Comparison of ENCODE assay signal across 8 cellular contexts in genomic region chr22:36384766-36385400, GRCh38. TPM values are rescaled to one million over a fixed set of nuclear protein-coding genes. Genes with fewer than 3 reads are reported as not detected.
DNase-seq lines count a peak whose midpoint lies in the region; ATAC-seq and TF ChIP-seq lines count a peak whose summit lies in the region.

No MANE protein-coding gene starts in this region.

- ATAC-seq in heart left ventricle, result no peak
- no peak for ATAC-seq in left ventricle myocardium superior
- ATAC-seq in GM18870 (IDR thresholded peaks at IDR 0.05; ENCODE audit: unreplicated experiment), result no peak
- no peak for ATAC-seq in HG03025 (IDR thresholded peaks at IDR 0.05; ENCODE audit: low FRiP score, unreplicated experiment)

- H3K4me3 ChIP-seq in heart left ventricle, result peak overlapping the region; percentile 72 to 99 (median 96)
- peak overlapping the region; percentile 55 to 99 (median 89) for H3K4me3 ChIP-seq in dorsolateral prefrontal cortex
- peak overlapping the region; percentile 90 to 93 for H3K4me3 ChIP-seq in muscle layer of colon (ENCODE audit: low read depth in 1 of 2, low read length in 2 of 2)

- H3K27ac ChIP-seq in heart left ventricle (peak overlapping the region; percentile 95 to 99 (median 98)), dorsolateral prefrontal cortex (peak overlapping the region; percentile 72 to 95 (median 88)), muscle layer of colon (ENCODE audit: low read depth, low read length) (peak overlapping the region; percentile 98)

- H3K4me1 ChIP-seq in heart left ventricle (peaks cover 6 to 75% (median 58%) of the 10 kb centered on the region in 12 donors), muscle layer of colon (ENCODE audit: insufficient read depth, low read length) (peaks cover 36% of the 10 kb centered on the region)

- TF ChIP-seq CTCF in heart left ventricle (IDR thresholded peaks at IDR 0.05), result peak in 3 of 12 donors; percentile 7 to 27 (median 11)
- peak in 2 of 56 donors; percentile 3 to 17 for TF ChIP-seq CTCF in dorsolateral prefrontal cortex (IDR thresholded peaks at IDR 0.05 in 54 of 56, conservative IDR thresholded peaks at IDR 0.05 in 2 of 56; ENCODE audit: low read depth in 1 of 56, partially characterized antibody in 56 of 56)

- intact Hi-C loops in heart left ventricle (cut with DNase I), result loop anchor here (5.0 to 10.0 kb wide), 9 partner anchors 43 to 82 kb away; no protein-coding TSS in a partner anchor
- intact Hi-C loops in left ventricle myocardium superior (cut with micrococcal nuclease), result loop anchor here (1.0 to 10.0 kb wide), 4 partner anchors 24 to 70 kb away; no protein-coding TSS in a partner anchor
- intact Hi-C loops in dorsolateral prefrontal cortex (cut with DNase I), result loop anchor here (5.0 kb wide), 2 partner anchors 43 to 87 kb away; no protein-coding TSS in a partner anchor

- H3K36me3 ChIP-seq in heart left ventricle (peaks cover 0 to 52% (median 34%) of the 10 kb centered on the region in 9 donors), muscle layer of colon (ENCODE audit: insufficient read depth, low read length) (peaks cover 11% of the 10 kb centered on the region)

- H3K27me3 ChIP-seq in heart left ventricle (no peaks in the 10 kb centered on the region), dorsolateral prefrontal cortex (no peaks in the 10 kb centered on the region), muscle layer of colon (ENCODE audit: control insufficient read depth in 1 of 2, insufficient read depth in 2 of 2, low read length in 2 of 2) (no peaks in the 10 kb centered on the region)

- TF ChIP-seq POLR2A in heart left ventricle (IDR thresholded peaks at IDR 0.05), result no peak

- DNase-seq in heart left ventricle, result no peak
- DNase-seq in left ventricle myocardium superior, result no peak
- DNase-seq in SK-MEL-5 (ENCODE audit: low read depth, low spot score), result peak; percentile 53
- DNase-seq in dorsolateral prefrontal cortex, result no peak
- no peak for DNase-seq in NCI-H345 treated with DMSO at 0.1 percent for 48 hours (lab: John Stamatoyannopoulos, UW; ENCODE audit: unreplicated experiment)

- no peaks in the 10 kb centered on the region for H3K9me3 ChIP-seq in heart left ventricle
- H3K9me3 ChIP-seq in muscle layer of colon (ENCODE audit: low read length), result no peaks in the 10 kb centered on the region

- in situ Hi-C loops in SK-MEL-5 (cut with HindIII; ENCODE audit: low pct_unique_long_range_greater_than_20kb, low sequenced_read_pairs), result no loop called here

- peak overlapping the region; percentile 94 for H3K9ac ChIP-seq in muscle layer of colon (ENCODE audit: low read length)

- WGBS in heart left ventricle, 4 donors, result 5 to 12% (median 7%) methylated on average over 6 of the region's 6 CpGs

RNA-seq across cellular contexts. Expression of gene MYH9, which starts 2.9 kb away (rescaled TPM):
- total RNA-seq in heart left ventricle, result 100 to 1,000 TPM; 126 to 482 (median 238) TPM
- polyA plus RNA-seq in heart left ventricle, result 100 to 1,000 TPM; 109 to 407 TPM
- total RNA-seq in left ventricle myocardium superior, result 161 TPM
- 69.7 and 99.6 TPM in 2 replicates for total RNA-seq in SK-MEL-5 (2014; rRNA removed; shearing (Covaris generic))
- 124 and 171 TPM in 2 replicates for polyA plus RNA-seq in SK-MEL-5 (2015; cell fraction: cytosol; rRNA removed)
- 34.3 and 43.3 TPM in 2 replicates for polyA plus RNA-seq in SK-MEL-5 (2015; cell fraction: nucleus; rRNA removed)
- 100 to 1,000 TPM in 119 of 120 experiments, 10 to 100 TPM in 1; 95.7 to 282 (median 162) TPM for total RNA-seq in dorsolateral prefrontal cortex
